26 cellular contexts compared by ENCODE assay signal in the genomic region with DNA sequence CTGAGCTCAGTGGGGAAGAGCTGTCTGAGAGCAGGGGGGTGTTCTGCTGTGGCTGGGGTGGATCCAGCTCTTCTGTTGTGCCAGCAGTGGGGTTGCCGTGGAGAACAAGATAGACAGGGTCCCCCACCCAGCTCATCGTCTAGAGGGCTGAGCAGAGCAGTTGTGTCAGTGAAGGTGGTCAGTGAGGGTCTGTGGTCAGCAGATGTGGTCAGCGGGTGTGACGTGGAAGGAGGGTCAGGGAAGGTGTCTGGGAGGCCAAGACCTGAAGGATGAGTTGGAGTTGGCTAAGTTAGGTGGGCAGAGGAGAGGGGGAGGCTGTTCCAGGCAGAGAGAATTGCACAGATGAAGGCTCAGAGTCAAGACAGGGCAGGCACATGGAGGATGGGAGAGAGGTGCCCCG.
DNase-seq lines count a peak whose midpoint lies in the region; ATAC-seq and TF ChIP-seq lines count a peak whose summit lies in the region.
"Had no signal": no experiment of that assay in that cellular context is flagged by ENCODE, and none has a peak within 500 bp of the region (broad histone marks: within the 10 kb centered on the region; RNA-seq: fewer than 3 reads in every experiment).

No MANE protein-coding gene starts in this region.

- intact Hi-C loops in activated CD4-positive, alpha-beta memory T cell treated with anti-CD3 and anti-CD28 coated beads for 36 hours (cut with micrococcal nuclease): no loop called here

- peaks cover 52% of the 10 kb centered on the region for H3K36me3 Mint-ChIP-seq in activated CD4-positive, alpha-beta memory T cell treated with anti-CD3 and anti-CD28 coated beads, Interleukin-2, amount 10 ng/mL, durations not matched to agents 7 days and 5 days (ENCODE audit: low read depth)
- peaks cover 37% of the 10 kb centered on the region for H3K36me3 Mint-ChIP-seq in activated CD4-positive, alpha-beta memory T cell treated with anti-CD3 and anti-CD28 coated beads for 36 hours
- H3K36me3 Mint-ChIP-seq in CD4-positive, CD25-positive, alpha-beta regulatory T cell: peaks cover 56% of the 10 kb centered on the region
- H3K36me3 Mint-ChIP-seq in activated naive CD8-positive, alpha-beta T cell treated with anti-CD3 and anti-CD28 coated beads, Interleukin-2, amount 10 ng/mL, durations not matched to agents 7 days and 5 days: peaks cover 15% of the 10 kb centered on the region

- TF ChIP-seq CTCF in gastroesophageal sphincter (IDR thresholded peaks at IDR 0.05): no peak

- no peak overlapping the region for H2BK12ac ChIP-seq in neuronal stem cell (ENCODE audit: low read length)

- no peak overlapping the region for H3K4me3 Mint-ChIP-seq in activated CD4-positive, alpha-beta memory T cell treated with anti-CD3 and anti-CD28 coated beads, Interleukin-2, amount 10 ng/mL, durations not matched to agents 7 days and 5 days
- H3K4me3 Mint-ChIP-seq in activated CD4-positive, alpha-beta memory T cell treated with anti-CD3 and anti-CD28 coated beads for 36 hours: no peak overlapping the region
- H3K4me3 Mint-ChIP-seq in CD4-positive, CD25-positive, alpha-beta regulatory T cell: no peak overlapping the region
- no peak overlapping the region for H3K4me3 Mint-ChIP-seq in activated naive CD8-positive, alpha-beta T cell treated with anti-CD3 and anti-CD28 coated beads, Interleukin-2, amount 10 ng/mL, durations not matched to agents 7 days and 5 days
- H3K4me3 Mint-ChIP-seq: mesothelial cell of epicardium had no signal

- no peak overlapping the region for H3K4ac ChIP-seq in neuronal stem cell (ENCODE audit: low read length)

- no peak overlapping the region for H2BK15ac ChIP-seq in neuronal stem cell (ENCODE audit: low read length)

- no peak overlapping the region for H3K14ac ChIP-seq in neuronal stem cell (ENCODE audit: low read length)

- peak overlapping the region; percentile 41 for H2AK5ac ChIP-seq in neuronal stem cell (ENCODE audit: low read depth, low read length)

- H3K4me1 ChIP-seq in CD4-positive, CD25-positive, alpha-beta regulatory T cell (ENCODE audit: control insufficient read depth, insufficient read depth, low read length, poor library complexity, severe bottlenecking): no peaks in the 10 kb centered on the region
- peaks cover 0 to 8% of the 10 kb centered on the region in 2 donors for H3K4me1 ChIP-seq in neuronal stem cell (ENCODE audit: control insufficient read depth in 2 of 2, insufficient read depth in 1 of 2, low read depth in 1 of 2, low read length in 2 of 2)
- H3K4me1 ChIP-seq in gastroesophageal sphincter: no peaks in the 10 kb centered on the region
- H3K4me1 ChIP-seq: foreskin keratinocyte had no signal

- CTCF ChIA-PET in activated CD4-positive, alpha-beta memory T cell treated with anti-CD3 and anti-CD28 coated beads, Interleukin-2, amount 10 ng/mL, durations not matched to agents 7 days and 5 days (lab: Charles Lee): interaction anchor here (1.7 kb wide), 1 partner anchor 53 kb away, joined by 6 read pairs; no protein-coding TSS in a partner anchor
- CTCF ChIA-PET in activated CD4-positive, alpha-beta memory T cell treated with anti-CD3 and anti-CD28 coated beads for 36 hours (lab: Charles Lee): interaction anchor here (1.3 kb wide), 1 partner anchor 14 kb away, joined by 5 read pairs; no protein-coding TSS in a partner anchor

- H3K27me3 ChIP-seq in CD4-positive, CD25-positive, alpha-beta regulatory T cell (ENCODE audit: control insufficient read depth, insufficient read depth, low read length): no peaks in the 10 kb centered on the region
- no peaks in the 10 kb centered on the region for H3K27me3 ChIP-seq in neuronal stem cell (ENCODE audit: control insufficient read depth in 3 of 3, insufficient read depth in 3 of 3, low read depth in 1 of 3, low read length in 3 of 3)
- H3K27me3 ChIP-seq in gastroesophageal sphincter: no peaks in the 10 kb centered on the region
- H3K27me3 ChIP-seq: brain microvascular endothelial cell, foreskin keratinocyte, hepatocyte had no signal

- H3K27me3 Mint-ChIP-seq in activated CD4-positive, alpha-beta memory T cell treated with anti-CD3 and anti-CD28 coated beads, Interleukin-2, amount 10 ng/mL, durations not matched to agents 7 days and 5 days: no peaks in the 10 kb centered on the region
- no peaks in the 10 kb centered on the region for H3K27me3 Mint-ChIP-seq in activated CD4-positive, alpha-beta memory T cell treated with anti-CD3 and anti-CD28 coated beads for 36 hours
- H3K27me3 Mint-ChIP-seq in CD4-positive, CD25-positive, alpha-beta regulatory T cell: no peaks in the 10 kb centered on the region
- H3K27me3 Mint-ChIP-seq in activated naive CD8-positive, alpha-beta T cell treated with anti-CD3 and anti-CD28 coated beads, Interleukin-2, amount 10 ng/mL, durations not matched to agents 7 days and 5 days: no peaks in the 10 kb centered on the region

- POLR2A ChIA-PET in activated CD4-positive, alpha-beta memory T cell treated with anti-CD3 and anti-CD28 coated beads, Interleukin-2, amount 10 ng/mL, durations not matched to agents 7 days and 5 days (lab: Charles Lee): no interaction called here
- POLR2A ChIA-PET in activated CD4-positive, alpha-beta memory T cell treated with anti-CD3 and anti-CD28 coated beads for 36 hours (lab: Charles Lee): no interaction called here
- POLR2A ChIA-PET in activated naive CD8-positive, alpha-beta T cell treated with anti-CD3 and anti-CD28 coated beads, Interleukin-2, amount 10 ng/mL, durations not matched to agents 7 days and 5 days (lab: Charles Lee): no interaction called here

- H3K23ac ChIP-seq in neuronal stem cell (ENCODE audit: low read depth, low read length, poor library complexity): peak overlapping the region; percentile 57

- no peaks in the 10 kb centered on the region for H3K9me3 ChIP-seq in CD4-positive, CD25-positive, alpha-beta regulatory T cell (ENCODE audit: control insufficient read depth in 2 of 2, low read length in 2 of 2)
- no peaks in the 10 kb centered on the region for H3K9me3 ChIP-seq in neuronal stem cell (replicated peaks in 1 of 2; ENCODE audit: control insufficient read depth in 2 of 2, insufficient read depth in 1 of 2, low read depth in 1 of 2, low read length in 2 of 2)
- H3K9me3 ChIP-seq in gastroesophageal sphincter: no peaks in the 10 kb centered on the region
- H3K9me3 ChIP-seq: left ventricle myocardium inferior, SK-N-SH had no signal

- no peak for ATAC-seq in CD4-positive, CD25-positive, alpha-beta regulatory T cell (ENCODE audit: low read depth in 2 of 2)
- no peak for ATAC-seq in activated naive CD8-positive, alpha-beta T cell treated with anti-CD3 and anti-CD28 coated beads, Interleukin-2, amount 10 ng/mL, durations not matched to agents 7 days and 5 days (ENCODE audit: low read depth)
- ATAC-seq in HG03159 (IDR thresholded peaks at IDR 0.05; ENCODE audit: unreplicated experiment) (no peak), gastroesophageal sphincter (no peak)
- ATAC-seq: foreskin keratinocyte, sciatic nerve had no signal

- no peak for TF ChIP-seq EP300 in gastroesophageal sphincter (IDR thresholded peaks at IDR 0.05)

- H3K4me1 Mint-ChIP-seq in activated CD4-positive, alpha-beta memory T cell treated with anti-CD3 and anti-CD28 coated beads, Interleukin-2, amount 10 ng/mL, durations not matched to agents 7 days and 5 days: peaks cover 4% of the 10 kb centered on the region
- no peaks in the 10 kb centered on the region for H3K4me1 Mint-ChIP-seq in activated CD4-positive, alpha-beta memory T cell treated with anti-CD3 and anti-CD28 coated beads for 36 hours (ENCODE audit: low read depth)
- no peaks in the 10 kb centered on the region for H3K4me1 Mint-ChIP-seq in CD4-positive, CD25-positive, alpha-beta regulatory T cell
- peaks cover 9% of the 10 kb centered on the region for H3K4me1 Mint-ChIP-seq in activated naive CD8-positive, alpha-beta T cell treated with anti-CD3 and anti-CD28 coated beads, Interleukin-2, amount 10 ng/mL, durations not matched to agents 7 days and 5 days
- H3K4me1 Mint-ChIP-seq: mesothelial cell of epicardium had no signal

- H3K27ac ChIP-seq in CD4-positive, CD25-positive, alpha-beta regulatory T cell (ENCODE audit: insufficient read depth, low read length, poor library complexity, severe bottlenecking): no peak overlapping the region
- H3K27ac ChIP-seq in neuronal stem cell (replicated peaks; ENCODE audit: low read length) (no peak overlapping the region), gastroesophageal sphincter (no peak overlapping the region)
- H3K27ac ChIP-seq: brain microvascular endothelial cell, foreskin keratinocyte, hepatocyte, left ventricle myocardium inferior had no signal

- no CpG with 5 or more reads among the region's 5 CpGs for WGBS in neuronal stem cell (ENCODE audit: extremely low coverage in 2 of 2, insufficient read length in 2 of 2, insufficient replicate concordance in 1 of 2), 2 donors
- 77 to 90% methylated on average over 2 to 4 of the region's 5 CpGs for WGBS in gastroesophageal sphincter (ENCODE audit: low coverage in 1 of 2), 2 donors

- no peaks in the 10 kb centered on the region for H3K79me1 ChIP-seq in neuronal stem cell (ENCODE audit: low read depth, low read length)

- H2AFZ ChIP-seq in neuronal stem cell (ENCODE audit: low read length): no peak overlapping the region
- H2AFZ ChIP-seq: hepatocyte had no signal

- H3K27ac Mint-ChIP-seq in activated CD4-positive, alpha-beta memory T cell treated with anti-CD3 and anti-CD28 coated beads, Interleukin-2, amount 10 ng/mL, durations not matched to agents 7 days and 5 days: peak overlapping the region; percentile 19
- no peak overlapping the region for H3K27ac Mint-ChIP-seq in activated CD4-positive, alpha-beta memory T cell treated with anti-CD3 and anti-CD28 coated beads for 36 hours
- peak overlapping the region; percentile 69 to 83 (median 75) for H3K27ac Mint-ChIP-seq in CD4-positive, CD25-positive, alpha-beta regulatory T cell
- peak overlapping the region; percentile 77 for H3K27ac Mint-ChIP-seq in activated naive CD8-positive, alpha-beta T cell treated with anti-CD3 and anti-CD28 coated beads, Interleukin-2, amount 10 ng/mL, durations not matched to agents 7 days and 5 days
- H3K27ac Mint-ChIP-seq: mesothelial cell of epicardium had no signal

- no peak for DNase-seq in activated CD4-positive, alpha-beta memory T cell treated with anti-CD3 and anti-CD28 coated beads, Interleukin-2, amount 10 ng/mL, durations not matched to agents 7 days and 5 days
- DNase-seq in activated CD4-positive, alpha-beta memory T cell treated with anti-CD3 and anti-CD28 coated beads for 36 hours: no peak
- no peak for DNase-seq in CD4-positive, CD25-positive, alpha-beta regulatory T cell
- DNase-seq in activated naive CD8-positive, alpha-beta T cell treated with anti-CD3 and anti-CD28 coated beads, Interleukin-2, amount 10 ng/mL, durations not matched to agents 7 days and 5 days: no peak
- DNase-seq in neuronal stem cell (ENCODE audit: low spot score) (no peak), DMS 273 (lab: John Stamatoyannopoulos, UW; ENCODE audit: unreplicated experiment) (no peak)
- DNase-seq: activated CD4-positive, CD25-positive, alpha-beta regulatory T cell; activated CD8-positive, alpha-beta memory T cell treated with anti-CD3 and anti-CD28 coated beads for 24 hours; AML-193; brain microvascular endothelial cell; effector CD4-positive, alpha-beta T cell; foreskin keratinocyte; GDM1; left ventricle myocardium inferior; NCI-H1105; NCI-H2029; NCI-H226; NCI-H748 treated with DMSO at 0.1 percent for 48 hours; SK-N-SH; stimulated activated CD4-positive, alpha-beta T cell treated with anti-CD3 and anti-CD28 coated beads, Interleukin-15, amount 100 ng/mL, for 24 hours; trophoblast cell had no signal

- H3K36me3 ChIP-seq in CD4-positive, CD25-positive, alpha-beta regulatory T cell (ENCODE audit: control insufficient read depth, insufficient read depth, low read length): peaks cover 93% of the 10 kb centered on the region
- H3K36me3 ChIP-seq in neuronal stem cell (replicated peaks in 1 of 2; ENCODE audit: control insufficient read depth in 2 of 2, insufficient read depth in 2 of 2, low read length in 2 of 2): peaks cover 32 to 78% of the 10 kb centered on the region in 2 donors
- H3K36me3 ChIP-seq in gastroesophageal sphincter: peaks cover 0 to 100% of the 10 kb centered on the region in 2 donors

- TF ChIP-seq POLR2A in gastroesophageal sphincter (IDR thresholded peaks at IDR 0.05): no peak

- H2BK5ac ChIP-seq in neuronal stem cell (ENCODE audit: low read length): no peak overlapping the region

- H3K4me3 ChIP-seq in CD4-positive, CD25-positive, alpha-beta regulatory T cell (ENCODE audit: low read depth, low read length): no peak overlapping the region
- H3K4me3 ChIP-seq in neuronal stem cell (ENCODE audit: low read length in 2 of 2): no peak overlapping the region
- no peak overlapping the region for H3K4me3 ChIP-seq in gastroesophageal sphincter
- H3K4me3 ChIP-seq: hepatocyte, left ventricle myocardium inferior had no signal

- no peaks in the 10 kb centered on the region for H3K9me3 Mint-ChIP-seq in activated CD4-positive, alpha-beta memory T cell treated with anti-CD3 and anti-CD28 coated beads, Interleukin-2, amount 10 ng/mL, durations not matched to agents 7 days and 5 days
- no peaks in the 10 kb centered on the region for H3K9me3 Mint-ChIP-seq in activated CD4-positive, alpha-beta memory T cell treated with anti-CD3 and anti-CD28 coated beads for 36 hours
- no peaks in the 10 kb centered on the region for H3K9me3 Mint-ChIP-seq in CD4-positive, CD25-positive, alpha-beta regulatory T cell
- H3K9me3 Mint-ChIP-seq in activated naive CD8-positive, alpha-beta T cell treated with anti-CD3 and anti-CD28 coated beads, Interleukin-2, amount 10 ng/mL, durations not matched to agents 7 days and 5 days: no peaks in the 10 kb centered on the region
- H3K9me3 Mint-ChIP-seq: mesothelial cell of epicardium had no signal

- H2BK120ac ChIP-seq in neuronal stem cell (ENCODE audit: low read depth, low read length): no peak overlapping the region

- peak overlapping the region; percentile 51 for H3K18ac ChIP-seq in neuronal stem cell (ENCODE audit: low read length)

- no peak overlapping the region for H4K91ac ChIP-seq in neuronal stem cell (ENCODE audit: low read depth, low read length, poor library complexity)

- H4K8ac ChIP-seq in neuronal stem cell (ENCODE audit: low read depth, low read length): peak overlapping the region; percentile 85

- no peak overlapping the region for H3K4me2 ChIP-seq in neuronal stem cell (ENCODE audit: insufficient read depth, low read length, poor library complexity, severe bottlenecking)
- H3K4me2 ChIP-seq: hepatocyte, SK-N-SH had no signal

- peak overlapping the region; percentile 63 for H3K9ac ChIP-seq in neuronal stem cell (ENCODE audit: low read depth, low read length, poor library complexity)
- H3K9ac ChIP-seq: SK-N-SH had no signal
